26 cellular contexts compared by ENCODE assay signal in genomic region chr11:1827931-1828330, GRCh38. TPM values are rescaled to one million over a fixed set of nuclear protein-coding genes. Genes with fewer than 3 reads are reported as not detected.
DNase-seq lines count a peak whose midpoint lies in the region; ATAC-seq and TF ChIP-seq lines count a peak whose summit lies in the region.
"Had no signal": no experiment of that assay in that cellular context is flagged by ENCODE, and none has a peak within 500 bp of the region (broad histone marks: within the 10 kb centered on the region; RNA-seq: fewer than 3 reads in every experiment).

No MANE protein-coding gene starts in this region.

- H3K36me3 ChIP-seq in Peyer's patch: no peaks in the 10 kb centered on the region
- H3K36me3 ChIP-seq in GM23248 (ENCODE audit: low read depth): no peaks in the 10 kb centered on the region
- no peaks in the 10 kb centered on the region for H3K36me3 ChIP-seq in A673 (ENCODE audit: insufficient read depth, low read length, poor library complexity, severe bottlenecking)
- H3K36me3 ChIP-seq: BE2C, sigmoid colon, SJSA1 had no signal

- no peak overlapping the region for H3K4me3 ChIP-seq in Peyer's patch
- no peak overlapping the region for H3K4me3 ChIP-seq in GM23248
- no peak overlapping the region for H3K4me3 ChIP-seq in A673 (ENCODE audit: low read depth, low read length, poor library complexity, severe bottlenecking)
- H3K4me3 ChIP-seq: K562, lung, psoas muscle, sigmoid colon, SJSA1 had no signal

- in situ Hi-C loops in GM23248 (cut with MboI): no loop called here

- no peak overlapping the region for H3K4me2 ChIP-seq in GM23248 (ENCODE audit: unreplicated experiment)

- H3K9ac ChIP-seq in GM23248: no peak overlapping the region

- H3F3A ChIP-seq in GM23248 (ENCODE audit: insufficient read depth): no peaks in the 10 kb centered on the region

- H3K9me3 ChIP-seq in Peyer's patch (no peaks in the 10 kb centered on the region), GM23248 (ENCODE audit: low read depth) (no peaks in the 10 kb centered on the region), A673 (ENCODE audit: low read depth, low read length, poor library complexity, severe bottlenecking) (no peaks in the 10 kb centered on the region)
- H3K9me3 ChIP-seq: BE2C, psoas muscle, sigmoid colon, SJSA1 had no signal

- H3K4me1 Mint-ChIP-seq in chondrocyte (ENCODE audit: low read depth) (peaks cover 71% of the 10 kb centered on the region), osteocyte (ENCODE audit: unreplicated experiment) (peaks cover 70% of the 10 kb centered on the region)
- H3K4me1 Mint-ChIP-seq: activated naive CD8-positive, alpha-beta T cell treated with anti-CD3 and anti-CD28 coated beads for 36 hours; neural crest cell had no signal

- CTCF ChIA-PET in A673 (lab: Charles Lee): interaction anchor here (1.1 kb wide), 1 partner anchor 175 kb away, joined by 3 read pairs; no protein-coding TSS in a partner anchor

- no peaks in the 10 kb centered on the region for H3K27me3 Mint-ChIP-seq in chondrocyte (ENCODE audit: low read depth)
- no peaks in the 10 kb centered on the region for H3K27me3 Mint-ChIP-seq in osteocyte (ENCODE audit: unreplicated experiment)
- H3K27me3 Mint-ChIP-seq: stimulated activated naive CD8-positive, alpha-beta T cell treated with anti-CD3 and anti-CD28 coated beads, Interleukin-15, Interleukin-2, amounts not matched to agents 100 ng/mL and 50 ng/mL, for 24 hours had no signal

- intact Hi-C loops in A673 (cut with micrococcal nuclease; ENCODE audit: unreplicated experiment): no loop called here

- TF ChIP-seq CTCF in Peyer's patch (IDR thresholded peaks at IDR 0.05) (no peak), chondrocyte (IDR thresholded peaks at IDR 0.05) (no peak), osteocyte (IDR thresholded peaks at IDR 0.05) (no peak), A673 (conservative IDR thresholded peaks at IDR 0.05; ENCODE audit: low read depth, low read length) (no peak)

- ATAC-seq in HG03469 (IDR thresholded peaks at IDR 0.05; ENCODE audit: unreplicated experiment): no peak
- ATAC-seq: activated CD4-positive, CD25-positive, alpha-beta regulatory T cell treated with anti-CD3 and anti-CD28 coated beads, Interleukin-2, amount 50 U/mL, for 24 hours; K562 had no signal

- H3K9me2 ChIP-seq in GM23248 (ENCODE audit: insufficient read depth): no peaks in the 10 kb centered on the region

- H3K4me1 ChIP-seq in Peyer's patch (peaks cover 6 to 46% (median 10%) of the 10 kb centered on the region in 4 donors), GM23248 (ENCODE audit: insufficient read depth) (peaks cover 27% of the 10 kb centered on the region), A673 (ENCODE audit: insufficient read depth, low read length, poor library complexity, severe bottlenecking) (no peaks in the 10 kb centered on the region)
- H3K4me1 ChIP-seq: psoas muscle had no signal

- H3K9me3 Mint-ChIP-seq in chondrocyte (ENCODE audit: low read depth): no peaks in the 10 kb centered on the region
- H3K9me3 Mint-ChIP-seq in osteocyte (ENCODE audit: unreplicated experiment): no peaks in the 10 kb centered on the region
- H3K9me3 Mint-ChIP-seq: activated CD4-positive, alpha-beta memory T cell treated with anti-CD3 and anti-CD28 coated beads for 36 hours; activated naive CD8-positive, alpha-beta T cell treated with anti-CD3 and anti-CD28 coated beads for 36 hours; CD8-positive, alpha-beta memory T cell; neural crest cell; stimulated activated naive CD8-positive, alpha-beta T cell treated with anti-CD3 and anti-CD28 coated beads, Interleukin-15, Interleukin-2, amounts not matched to agents 100 ng/mL and 50 ng/mL, for 24 hours had no signal

- H3K27me3 ChIP-seq in Peyer's patch (no peaks in the 10 kb centered on the region), GM23248 (replicated peaks; ENCODE audit: insufficient read depth) (no peaks in the 10 kb centered on the region; the same call in 1 of the 2 replicates), A673 (replicated peaks; ENCODE audit: insufficient read depth, low read depth, low read length, poor library complexity) (peaks cover 20% of the 10 kb centered on the region)
- H3K27me3 ChIP-seq: BE2C, SJSA1 had no signal

- H3K36me3 Mint-ChIP-seq in chondrocyte (ENCODE audit: low read depth) (no peaks in the 10 kb centered on the region), osteocyte (ENCODE audit: unreplicated experiment) (no peaks in the 10 kb centered on the region)
- H3K36me3 Mint-ChIP-seq: activated CD4-positive, alpha-beta memory T cell treated with anti-CD3 and anti-CD28 coated beads for 36 hours; activated naive CD8-positive, alpha-beta T cell treated with anti-CD3 and anti-CD28 coated beads for 36 hours; CD8-positive, alpha-beta memory T cell had no signal

- no peak overlapping the region for H3K27ac ChIP-seq in Peyer's patch
- no peak overlapping the region for H3K27ac ChIP-seq in GM23248
- no peak overlapping the region for H3K27ac ChIP-seq in A673 (ENCODE audit: low read depth, low read length, poor library complexity, severe bottlenecking)
- H3K27ac ChIP-seq: psoas muscle, sigmoid colon had no signal

- peak overlapping the region; percentile 49 for H3K4me3 Mint-ChIP-seq in chondrocyte (ENCODE audit: unreplicated experiment)
- H3K4me3 Mint-ChIP-seq in osteocyte (ENCODE audit: unreplicated experiment): no peak overlapping the region
- H3K4me3 Mint-ChIP-seq: activated CD4-positive, alpha-beta memory T cell treated with anti-CD3 and anti-CD28 coated beads for 36 hours; activated naive CD8-positive, alpha-beta T cell treated with anti-CD3 and anti-CD28 coated beads for 36 hours; CD8-positive, alpha-beta memory T cell; neural crest cell; stimulated activated naive CD8-positive, alpha-beta T cell treated with anti-CD3 and anti-CD28 coated beads, Interleukin-15, Interleukin-2, amounts not matched to agents 100 ng/mL and 50 ng/mL, for 24 hours had no signal

- no peaks in the 10 kb centered on the region for H3K79me2 ChIP-seq in GM23248 (ENCODE audit: insufficient read depth)

- no TSS peak for BruUV-seq in A673 (replicated peaks; lab: Mats Ljungman, UMichigan)

- peak; percentile 41 for DNase-seq in 8988T
- DNase-seq in Peyer's patch: peak in 2 of 3 donors; percentile 31 to 37
- peak; percentile 81 for DNase-seq in chondrocyte (ENCODE audit: low spot score)
- DNase-seq in osteocyte (ENCODE audit: extremely low spot score, unreplicated experiment): no peak
- DNase-seq in GM23248: no peak
- no peak for DNase-seq in A673 (ENCODE audit: low spot score)
- DNase-seq in anterior cingulate cortex (lab: John Stamatoyannopoulos, UW): no peak
- DNase-seq: activated CD4-positive, alpha-beta memory T cell treated with anti-CD3 and anti-CD28 coated beads for 36 hours; activated effector memory CD4-positive, alpha-beta T cell treated with Interleukin-2 at 50 U/mL for 16 hours; activated naive CD8-positive, alpha-beta T cell treated with anti-CD3 and anti-CD28 coated beads for 36 hours; effector CD8-positive, alpha-beta T cell; MM.1S; NCI-H1417 treated with DMSO at 0.1 percent for 48 hours; NCI-H2081 treated with DMSO at 0.1 percent for 48 hours had no signal

- POLR2A ChIA-PET in A673 (lab: Charles Lee; ENCODE audit: low non-redundant PET): no interaction called here

- WGBS in GM23248 (ENCODE audit: low coverage in 1 of 2, low lambda C conversion rate in 2 of 2, missing lambda C conversion rate in 2 of 2), 2 experiments: 64 to 67% methylated on average over 16 to 19 of the region's 19 CpGs

- H4K20me1 ChIP-seq in GM23248 (ENCODE audit: insufficient read depth): no peaks in the 10 kb centered on the region

- H3K27ac Mint-ChIP-seq in chondrocyte (ENCODE audit: unreplicated experiment) (peak overlapping the region; percentile 98), osteocyte (ENCODE audit: unreplicated experiment) (peak overlapping the region; percentile 97)
- H3K27ac Mint-ChIP-seq: activated CD4-positive, alpha-beta memory T cell treated with anti-CD3 and anti-CD28 coated beads for 36 hours; activated naive CD8-positive, alpha-beta T cell treated with anti-CD3 and anti-CD28 coated beads for 36 hours; CD8-positive, alpha-beta memory T cell; stimulated activated naive CD8-positive, alpha-beta T cell treated with anti-CD3 and anti-CD28 coated beads, Interleukin-15, Interleukin-2, amounts not matched to agents 100 ng/mL and 50 ng/mL, for 24 hours had no signal

- H2AFZ ChIP-seq in GM23248: no peak overlapping the region

- TF ChIP-seq POLR2A in Peyer's patch (IDR thresholded peaks at IDR 0.05): no peak

RNA-seq across cellular contexts. Expression of gene SYT8, which starts 6.9 kb away (rescaled TPM):
- total RNA-seq in Peyer's patch (10 to 100 TPM in 3 of 4 donors, not detected in 1; 21.3 to 57.6 (median 44.6) TPM), chondrocyte (7.1 to 20.4 TPM (median 7.3 TPM) in 3 replicates), osteocyte (5.0 and 6.2 TPM in 2 replicates), A673 (2021) (not detected in 2 replicates)
- not detected in 2 replicates for total RNA-seq in GM23248 (2014; rRNA removed; shearing (Covaris generic))
- polyA plus RNA-seq in GM23248 (2016; fragmentation: Nextera tagmentation; extraction: Ambion mirVana): not detected in 2 replicates
- total RNA-seq: activated CD4-positive, alpha-beta memory T cell treated with anti-CD3 and anti-CD28 coated beads for 36 hours; activated naive CD8-positive, alpha-beta T cell treated with anti-CD3 and anti-CD28 coated beads for 36 hours; CD8-positive, alpha-beta memory T cell; K562; neural crest cell; sigmoid colon; SJSA1; T-helper 1 cell treated with Interleukin-12 subunit alpha and Interleukin-12 subunit beta and Interleukin-4 antibody, amounts not matched to agents 30 ng/mL and 1 ng/mL, for 36 hours had no signal
- polyA plus RNA-seq: CD8-positive, alpha-beta memory T cell; K562 had no signal

RNA-seq across cellular contexts. Expression of gene TNNI2, which starts 10.8 kb away (rescaled TPM):
- 10 to 100 TPM in 1 of 4 donors, 1 to 10 TPM in 2, not detected in 1; 4.7 to 23.9 (median 9.3) TPM for total RNA-seq in Peyer's patch
- total RNA-seq in chondrocyte: 1.3 to 3.2 TPM (median 1.4 TPM) in 3 replicates
- 1.0 and 1.1 TPM in 2 replicates for total RNA-seq in osteocyte
- not detected in 2 replicates for total RNA-seq in GM23248 (2014; rRNA removed; shearing (Covaris generic))
- polyA plus RNA-seq in GM23248 (2016; fragmentation: Nextera tagmentation; extraction: Ambion mirVana): not detected in 2 replicates
- not detected in 2 replicates for total RNA-seq in A673 (2021)
- total RNA-seq: activated CD4-positive, alpha-beta memory T cell treated with anti-CD3 and anti-CD28 coated beads for 36 hours; K562; neural crest cell; sigmoid colon; SJSA1; T-helper 1 cell treated with Interleukin-12 subunit alpha and Interleukin-12 subunit beta and Interleukin-4 antibody, amounts not matched to agents 30 ng/mL and 1 ng/mL, for 36 hours had no signal
- polyA plus RNA-seq: CD8-positive, alpha-beta memory T cell; K562 had no signal

RNA-seq across cellular contexts. Expression of gene LSP1, which starts 25.0 kb away (rescaled TPM):
- 100 to 1,000 TPM in 1 of 4 donors, 10 to 100 TPM in 3; 10.6 to 175 (median 15.4) TPM for total RNA-seq in Peyer's patch
- 7.2 to 27.5 TPM (median 7.4 TPM) in 3 replicates for total RNA-seq in chondrocyte
- total RNA-seq in osteocyte: 26.9 and 29.5 TPM in 2 replicates
- total RNA-seq in GM23248 (2014; rRNA removed; shearing (Covaris generic)): not detected in 2 replicates
- polyA plus RNA-seq in GM23248 (2016; fragmentation: Nextera tagmentation; extraction: Ambion mirVana): 0.36 and 1.3 TPM in 2 replicates
- total RNA-seq in A673 (2021): not detected in 2 replicates
- total RNA-seq: neural crest cell had no signal

Comparison
In these comparisons a context has a peak if more than half of its experiments do, and no peak if none do; other contexts are left out.
1. DNase-seq: peak in 8988T (single experiment), Peyer's patch (2 of 3) and chondrocyte (single experiment); none in osteocyte (single experiment), GM23248 (single experiment), A673 (single experiment) and anterior cingulate cortex (0 of 58).